In the genomic region with DNA sequence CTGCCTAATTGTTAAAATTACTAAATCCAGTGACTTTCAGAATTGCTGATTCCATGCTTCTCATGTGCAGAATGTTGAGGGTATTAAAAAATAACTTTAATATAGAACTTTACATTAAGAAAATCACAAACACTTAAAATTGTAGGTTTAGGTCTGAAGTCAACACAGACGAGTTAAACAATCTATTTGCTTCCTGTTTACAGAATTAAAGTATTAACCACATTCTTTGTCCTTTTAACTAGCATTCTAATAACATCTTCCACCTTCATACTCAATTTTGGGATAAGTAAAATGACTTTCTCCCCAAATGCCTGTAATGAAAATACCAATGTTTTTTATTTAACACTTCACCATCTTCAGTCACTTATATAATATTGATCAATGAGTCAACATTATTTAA, we compare ENCODE assay signal across 9 cellular contexts. TPM values are rescaled to one million over a fixed set of nuclear protein-coding genes. Genes with fewer than 3 reads are reported as not detected.
A peak's percentile ranks its signal among the peaks of the same experiment; 100 is the strongest.
DNase-seq lines count a peak whose midpoint lies in the region; ATAC-seq, FAIRE-seq and TF ChIP-seq lines count a peak whose summit lies in the region.
"Had no signal": no experiment of that assay in that cellular context is flagged by ENCODE, and none has a peak within 500 bp of the region (broad histone marks: within the 10 kb centered on the region; RNA-seq: fewer than 3 reads in every experiment).

No MANE protein-coding gene starts in this region.

- H3K4me1 Mint-ChIP-seq in activated CD8-positive, alpha-beta memory T cell treated with anti-CD3 and anti-CD28 coated beads, Interleukin-2, amount 10 ng/mL, durations not matched to agents 7 days and 5 days: peaks cover 64% of the 10 kb centered on the region

- H3K4me1 ChIP-seq in kidney (ENCODE audit: control insufficient read depth in 1 of 2, insufficient read depth in 1 of 2, low read depth in 1 of 2, low read length in 2 of 2): peaks cover 17 to 31% of the 10 kb centered on the region in 2 donors
- peaks cover 21% of the 10 kb centered on the region for H3K4me1 ChIP-seq in stomach smooth muscle (ENCODE audit: control insufficient read depth, insufficient read depth, low read length)

- no peak for FAIRE-seq in kidney (lab: Jason Lieb, UNC)

- no peaks in the 10 kb centered on the region for H3K27me3 Mint-ChIP-seq in activated CD8-positive, alpha-beta memory T cell treated with anti-CD3 and anti-CD28 coated beads, Interleukin-2, amount 10 ng/mL, durations not matched to agents 7 days and 5 days

- H3K9ac ChIP-seq in kidney (ENCODE audit: low read length in 2 of 2): peak overlapping the region; percentile 8 to 13
- peak overlapping the region; percentile 62 to 94 for H3K9ac ChIP-seq in stomach smooth muscle (ENCODE audit: low read length in 2 of 2)

- CTCF ChIA-PET in activated CD8-positive, alpha-beta memory T cell treated with anti-CD3 and anti-CD28 coated beads, Interleukin-2, amount 10 ng/mL, durations not matched to agents 7 days and 5 days (lab: Charles Lee): interaction anchor here (1.0 kb wide), 1 partner anchor 25 kb away, joined by 3 read pairs; no protein-coding TSS in a partner anchor

- no peak for DNase-seq in activated CD8-positive, alpha-beta memory T cell treated with anti-CD3 and anti-CD28 coated beads, Interleukin-2, amount 10 ng/mL, durations not matched to agents 7 days and 5 days
- no peak for DNase-seq in activated CD8-positive, alpha-beta memory T cell treated with anti-CD3 and anti-CD28 coated beads, Interleukin-2, amount 50 U/mL, for 4 hours
- DNase-seq in astrocyte of the spinal cord (ENCODE audit: low read depth, low spot score): no peak
- no peak for DNase-seq in kidney
- no peak for DNase-seq in NCI-H1092 (lab: John Stamatoyannopoulos, UW)
- DNase-seq in germinal center (ENCODE audit: low spot score): no peak
- DNase-seq: cerebellar nuclear complex had no signal

- no peaks in the 10 kb centered on the region for H3K9me3 Mint-ChIP-seq in activated CD8-positive, alpha-beta memory T cell treated with anti-CD3 and anti-CD28 coated beads, Interleukin-2, amount 10 ng/mL, durations not matched to agents 7 days and 5 days (ENCODE audit: low read depth)

- intact Hi-C loops in kidney (cut with DNase I): no loop called here

- H3K36me3 Mint-ChIP-seq in activated CD8-positive, alpha-beta memory T cell treated with anti-CD3 and anti-CD28 coated beads, Interleukin-2, amount 10 ng/mL, durations not matched to agents 7 days and 5 days: peaks cover 2% of the 10 kb centered on the region

- peak overlapping the region; percentile 81 for H3K4me3 ChIP-seq in astrocyte of the spinal cord (ENCODE audit: low read depth, low read length)
- peak overlapping the region; percentile 63 to 65 for H3K4me3 ChIP-seq in kidney (ENCODE audit: low read length in 2 of 2)
- peak overlapping the region; percentile 91 to 92 for H3K4me3 ChIP-seq in stomach smooth muscle (ENCODE audit: low read length in 2 of 2)

- no peaks in the 10 kb centered on the region for H3K27me3 ChIP-seq in stomach smooth muscle (ENCODE audit: control insufficient read depth in 1 of 2, insufficient read depth in 2 of 2, low read length in 2 of 2)

- H3K9me3 ChIP-seq in kidney (ENCODE audit: control insufficient read depth in 1 of 2, low read length in 2 of 2) (no peaks in the 10 kb centered on the region), stomach smooth muscle (ENCODE audit: control insufficient read depth in 2 of 2, low read length in 2 of 2) (no peaks in the 10 kb centered on the region)

- TF ChIP-seq CTCF in astrocyte of the spinal cord (IDR thresholded peaks at IDR 0.05; ENCODE audit: low read depth, low read length): no peak
- no peak for TF ChIP-seq CTCF in kidney (IDR thresholded peaks at IDR 0.05; ENCODE audit: borderline replicate concordance, extremely low read depth, insufficient read depth)

- in situ Hi-C loops in astrocyte of the spinal cord (cut with HindIII; ENCODE audit: low sequenced_read_pairs): no loop called here

- H3K36me3 ChIP-seq in kidney (ENCODE audit: control insufficient read depth in 1 of 2, insufficient read depth in 2 of 2, low read length in 2 of 2) (no peaks in the 10 kb centered on the region), stomach smooth muscle (ENCODE audit: control insufficient read depth in 2 of 2, insufficient read depth in 2 of 2, low read length in 2 of 2) (no peaks in the 10 kb centered on the region)

- peak overlapping the region; percentile 76 for H3K4me3 Mint-ChIP-seq in activated CD8-positive, alpha-beta memory T cell treated with anti-CD3 and anti-CD28 coated beads, Interleukin-2, amount 10 ng/mL, durations not matched to agents 7 days and 5 days

- H3K27ac Mint-ChIP-seq in activated CD8-positive, alpha-beta memory T cell treated with anti-CD3 and anti-CD28 coated beads, Interleukin-2, amount 10 ng/mL, durations not matched to agents 7 days and 5 days: peak overlapping the region; percentile 26

- H3K27ac ChIP-seq in kidney (ENCODE audit: low read depth in 2 of 2, low read length in 2 of 2): peak overlapping the region in 1 of 2 donors; percentile 5
- H3K27ac ChIP-seq in stomach smooth muscle (ENCODE audit: low read length): peak overlapping the region; percentile 43

- ATAC-seq in activated CD8-positive, alpha-beta memory T cell treated with anti-CD3 and anti-CD28 coated beads, Interleukin-2, amount 10 ng/mL, durations not matched to agents 7 days and 5 days: no peak
- no peak for ATAC-seq in HG02981 (IDR thresholded peaks at IDR 0.05; ENCODE audit: unreplicated experiment)

RNA-seq across cellular contexts. Expression of a gene that starts 2.2 kb away (rescaled TPM):
- total RNA-seq in activated CD8-positive, alpha-beta memory T cell treated with anti-CD3 and anti-CD28 coated beads, Interleukin-2, amount 10 ng/mL, durations not matched to agents 7 days and 5 days: 10 to 100 TPM; 54.2 to 59.9 TPM
- total RNA-seq in kidney: 410 TPM
- polyA plus RNA-seq in kidney (ENCODE audit: insufficient read depth, low read depth, low replicate concordance): 156 TPM
